ENCODE assay signal across 9 cellular contexts in the genomic region with DNA sequence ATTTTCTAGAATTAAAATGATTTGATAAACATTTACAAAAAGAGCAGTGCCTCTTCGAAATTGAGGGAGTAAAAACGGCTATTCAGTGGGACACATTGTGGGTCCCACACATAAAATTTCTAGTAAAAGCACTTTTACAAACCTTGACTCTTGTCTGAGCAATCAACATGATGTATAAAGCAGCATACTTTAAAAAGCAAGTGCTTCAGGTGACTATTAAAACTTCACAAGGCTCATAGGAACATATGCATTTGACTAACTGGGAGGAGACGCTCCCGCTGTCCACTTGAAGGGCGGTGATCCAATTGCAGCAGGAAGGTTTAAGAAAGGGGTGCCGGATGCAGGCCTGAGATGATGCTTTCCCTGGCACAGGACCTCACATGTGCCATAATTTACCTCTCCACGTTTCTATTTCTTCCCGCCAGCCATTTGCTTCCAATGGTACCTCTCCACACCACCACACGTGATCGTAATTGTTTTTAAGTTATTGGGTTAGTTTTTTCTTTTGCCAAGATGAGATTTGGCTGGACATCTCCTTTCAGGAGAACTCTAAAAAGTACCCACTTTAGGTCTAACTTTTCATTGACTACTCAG. TPM values are rescaled to one million over a fixed set of nuclear protein-coding genes. Genes with fewer than 3 reads are reported as not detected.
DNase-seq lines count a peak whose midpoint lies in the region; TF ChIP-seq lines count a peak whose summit lies in the region.
"Had no signal": no experiment of that assay in that cellular context is flagged by ENCODE, and none has a peak within 500 bp of the region (broad histone marks: within the 10 kb centered on the region; RNA-seq: fewer than 3 reads in every experiment).

No MANE protein-coding gene starts in this region.

- H3K36me3 ChIP-seq in MM.1S (replicated peaks; ENCODE audit: insufficient read depth, low read length): no peaks in the 10 kb centered on the region
- no peaks in the 10 kb centered on the region for H3K36me3 ChIP-seq in effector memory CD4-positive, alpha-beta T cell (ENCODE audit: control insufficient read depth, insufficient read depth, low read length)

- no peaks in the 10 kb centered on the region for H3K36me3 Mint-ChIP-seq in osteocyte (ENCODE audit: unreplicated experiment)

- H3K9me3 Mint-ChIP-seq in osteocyte (ENCODE audit: unreplicated experiment): no peaks in the 10 kb centered on the region

- peak overlapping the region; percentile 89; the same call in 1 of the 2 replicates for H3K4me2 ChIP-seq in MM.1S (ENCODE audit: low read depth, low read length)

- no peaks in the 10 kb centered on the region for H4K20me1 ChIP-seq in MM.1S (ENCODE audit: insufficient read depth, low read length)

- TF ChIP-seq CTCF in MM.1S (IDR thresholded peaks at IDR 0.05; ENCODE audit: low read length) (no peak), osteocyte (IDR thresholded peaks at IDR 0.05) (no peak)

- no peaks in the 10 kb centered on the region for H3K27me3 ChIP-seq in MM.1S (replicated peaks; ENCODE audit: insufficient read depth, low read length)
- peaks cover 21% of the 10 kb centered on the region for H3K27me3 ChIP-seq in effector memory CD4-positive, alpha-beta T cell (replicated peaks; ENCODE audit: control insufficient read depth, insufficient read depth, low read length, poor library complexity, severe bottlenecking)

- H3K4me1 Mint-ChIP-seq in osteocyte (ENCODE audit: unreplicated experiment): peaks cover 11% of the 10 kb centered on the region

- DNase-seq in DMS53 treated with DMSO at 0.1 percent for 48 hours (lab: John Stamatoyannopoulos, UW; ENCODE audit: unreplicated experiment): peak; percentile 23
- DNase-seq in MM.1S: no peak
- DNase-seq in effector memory CD4-positive, alpha-beta T cell: no peak
- no peak for DNase-seq in osteocyte (ENCODE audit: extremely low spot score, unreplicated experiment)
- no peak for DNase-seq in KG1 (lab: John Stamatoyannopoulos, UW)
- DNase-seq in NCI-H526 treated with DMSO at 0.1 percent for 48 hours (lab: John Stamatoyannopoulos, UW): no peak
- DNase-seq in stimulated activated CD8-positive, alpha-beta memory T cell treated with anti-CD3 and anti-CD28 coated beads, Interleukin-4, amount 100 ng/mL, for 48 hours: no peak
- DNase-seq: activated CD4-positive, CD25-positive, alpha-beta regulatory T cell treated with anti-CD3 and anti-CD28 coated beads, Interleukin-2, amount 50 U/mL, for 72 hours had no signal

- H3K9me2 ChIP-seq in MM.1S (replicated peaks; ENCODE audit: insufficient read depth, low read length): no peaks in the 10 kb centered on the region

- H3K27me3 Mint-ChIP-seq in osteocyte (ENCODE audit: unreplicated experiment): peaks cover 69% of the 10 kb centered on the region

- no peak overlapping the region for H3K9ac ChIP-seq in MM.1S (ENCODE audit: low read length)

- H3K4me3 ChIP-seq in MM.1S (ENCODE audit: low read length): no peak overlapping the region
- peak overlapping the region; percentile 52 for H3K4me3 ChIP-seq in effector memory CD4-positive, alpha-beta T cell (ENCODE audit: insufficient read depth, low read depth, low read length, poor library complexity, severe bottlenecking)

- H3K9me3 ChIP-seq in MM.1S (replicated peaks; ENCODE audit: insufficient read depth, low read length): no peaks in the 10 kb centered on the region
- no peaks in the 10 kb centered on the region for H3K9me3 ChIP-seq in effector memory CD4-positive, alpha-beta T cell (ENCODE audit: control insufficient read depth, low read length)

- no peaks in the 10 kb centered on the region for H3F3A ChIP-seq in MM.1S (ENCODE audit: insufficient read depth, low read length)

- peak overlapping the region; percentile 38 for H3K4me3 Mint-ChIP-seq in osteocyte (ENCODE audit: unreplicated experiment)

- no peaks in the 10 kb centered on the region for H3K79me2 ChIP-seq in MM.1S (ENCODE audit: low read length)

- H3K27ac Mint-ChIP-seq in osteocyte (ENCODE audit: unreplicated experiment): no peak overlapping the region

- H3K27ac ChIP-seq in MM.1S (ENCODE audit: low read length): no peak overlapping the region
- H3K27ac ChIP-seq in effector memory CD4-positive, alpha-beta T cell (ENCODE audit: insufficient read depth, low read length, poor library complexity, severe bottlenecking): no peak overlapping the region
- H3K27ac ChIP-seq: epithelial cell of prostate had no signal

- no peaks in the 10 kb centered on the region for H3K4me1 ChIP-seq in MM.1S (ENCODE audit: low read length)
- peaks cover 10% of the 10 kb centered on the region for H3K4me1 ChIP-seq in effector memory CD4-positive, alpha-beta T cell (ENCODE audit: control insufficient read depth, insufficient read depth, low read length, poor library complexity, severe bottlenecking)

- peak overlapping the region; percentile 23; the same call in 1 of the 2 replicates for H2AFZ ChIP-seq in MM.1S (ENCODE audit: low read length)

RNA-seq across cellular contexts. Expression of a gene that starts 1.8 kb away (rescaled TPM):
- total RNA-seq in osteocyte: 0.50 and 0.67 TPM in 2 replicates
